In genomic region chr2:56285224-56285623, GRCh38 we compare ENCODE assay signal across 20 cellular contexts.
DNase-seq lines count a peak whose midpoint lies in the region; ATAC-seq, FAIRE-seq and TF ChIP-seq lines count a peak whose summit lies in the region.
"Had no signal": no experiment of that assay in that cellular context is flagged by ENCODE, and none has a peak within 500 bp of the region (broad histone marks: within the 10 kb centered on the region; RNA-seq: fewer than 3 reads in every experiment).

No MANE protein-coding gene starts in this region.

- H3K27ac ChIP-seq in kidney (ENCODE audit: low read depth in 2 of 2, low read length in 2 of 2), result no peak overlapping the region
- H3K27ac ChIP-seq: GM23248 had no signal

- no peak overlapping the region for H3K4me3 Mint-ChIP-seq in WTC11
- no peak overlapping the region for H3K4me3 Mint-ChIP-seq in activated naive CD8-positive, alpha-beta T cell treated with anti-CD3 and anti-CD28 coated beads, Interleukin-2, amount 50 U/mL, for 24 hours
- H3K4me3 Mint-ChIP-seq: CD4-positive, alpha-beta memory T cell had no signal

- H3K4me1 Mint-ChIP-seq in WTC11, result no peaks in the 10 kb centered on the region
- H3K4me1 Mint-ChIP-seq in activated naive CD8-positive, alpha-beta T cell treated with anti-CD3 and anti-CD28 coated beads, Interleukin-2, amount 50 U/mL, for 24 hours, result no peaks in the 10 kb centered on the region
- H3K4me1 Mint-ChIP-seq: CD4-positive, alpha-beta memory T cell had no signal

- H3K9ac ChIP-seq in kidney (ENCODE audit: low read length in 2 of 2), result no peak overlapping the region
- H3K9ac ChIP-seq: GM23248 had no signal

- H3K4me3 ChIP-seq in kidney (ENCODE audit: low read length in 2 of 2), result no peak overlapping the region
- H3K4me3 ChIP-seq: GM12878, GM23248 had no signal

- H3K27me3 Mint-ChIP-seq in WTC11 (ENCODE audit: low read depth), result no peaks in the 10 kb centered on the region
- H3K27me3 Mint-ChIP-seq in activated naive CD8-positive, alpha-beta T cell treated with anti-CD3 and anti-CD28 coated beads, Interleukin-2, amount 50 U/mL, for 24 hours, result peaks cover 1% of the 10 kb centered on the region
- H3K27me3 Mint-ChIP-seq: CD4-positive, alpha-beta memory T cell had no signal

- H3K4me1 ChIP-seq in kidney (ENCODE audit: control insufficient read depth in 1 of 2, insufficient read depth in 1 of 2, low read depth in 1 of 2, low read length in 2 of 2), result no peaks in the 10 kb centered on the region

- no peak overlapping the region for H3K27ac Mint-ChIP-seq in WTC11
- H3K27ac Mint-ChIP-seq in activated naive CD8-positive, alpha-beta T cell treated with anti-CD3 and anti-CD28 coated beads, Interleukin-2, amount 50 U/mL, for 24 hours, result no peak overlapping the region
- H3K27ac Mint-ChIP-seq: CD4-positive, alpha-beta memory T cell had no signal

- DNase-seq in WTC11 (ENCODE audit: low spot score) (no peak), kidney (no peak), omental fat pad (ENCODE audit: low spot score) (no peak)
- no peak for DNase-seq in activated T-cell treated with anti-CD3 and anti-CD28 coated beads, Interleukin-2, amount 50 U/mL, for 1 hour
- DNase-seq in activated naive CD8-positive, alpha-beta T cell treated with anti-CD3 and anti-CD28 coated beads, Interleukin-2, amount 50 U/mL, for 24 hours, result no peak
- DNase-seq: 8988T; C1 segment of cervical spinal cord; Calu3; CD4-positive, alpha-beta memory T cell; COR-L47; DND-41; GDM1; GM23248; H7; HCEC 1CT had no signal

- peak; percentile 96 for FAIRE-seq in G401.6 (lab: Jason Lieb, UNC)
- FAIRE-seq in kidney (lab: Jason Lieb, UNC), result peak; percentile 98
- FAIRE-seq: GM12878, GM19239, H1 had no signal

- no peaks in the 10 kb centered on the region for H3K36me3 Mint-ChIP-seq in WTC11
- H3K36me3 Mint-ChIP-seq in activated naive CD8-positive, alpha-beta T cell treated with anti-CD3 and anti-CD28 coated beads, Interleukin-2, amount 50 U/mL, for 24 hours (ENCODE audit: low read depth), result no peaks in the 10 kb centered on the region
- H3K36me3 Mint-ChIP-seq: CD4-positive, alpha-beta memory T cell had no signal

- TF ChIP-seq CTCF in WTC11 (IDR thresholded peaks at IDR 0.05) (no peak), kidney (IDR thresholded peaks at IDR 0.05; ENCODE audit: borderline replicate concordance, extremely low read depth, insufficient read depth) (no peak), omental fat pad (IDR thresholded peaks at IDR 0.05) (no peak)

- CTCF ChIA-PET in WTC11 (lab: Charles Lee), result no interaction called here

- ATAC-seq in WTC11 (no peak), omental fat pad (ENCODE audit: low FRiP score) (no peak), HG03280 (IDR thresholded peaks at IDR 0.05; ENCODE audit: unreplicated experiment) (no peak)
- no peak for ATAC-seq in activated naive CD8-positive, alpha-beta T cell treated with anti-CD3 and anti-CD28 coated beads, Interleukin-2, amount 50 U/mL, for 24 hours
- ATAC-seq: GM12878 had no signal

- POLR2A ChIA-PET in WTC11 (lab: Charles Lee), result no interaction called here

- no peaks in the 10 kb centered on the region for H3K36me3 ChIP-seq in kidney (ENCODE audit: control insufficient read depth in 1 of 2, insufficient read depth in 2 of 2, low read length in 2 of 2)

- no peaks in the 10 kb centered on the region for H3K9me3 ChIP-seq in kidney (ENCODE audit: control insufficient read depth in 1 of 2, low read length in 2 of 2)

- peaks cover 4% of the 10 kb centered on the region; the same call in 1 of the 2 replicates for H3K9me3 Mint-ChIP-seq in WTC11
- peaks cover 15% of the 10 kb centered on the region for H3K9me3 Mint-ChIP-seq in activated naive CD8-positive, alpha-beta T cell treated with anti-CD3 and anti-CD28 coated beads, Interleukin-2, amount 50 U/mL, for 24 hours

- intact Hi-C loops in kidney (cut with DNase I), result no loop called here

TF ChIP-seq in WTC11, 78 proteins besides CTCF, POLR2A, EP300 and RAD21:
- TF ChIP-seq ZBTB21 (CRISPR knock-in tag; IDR thresholded peaks at IDR 0.05; ENCODE audit: borderline replicate concordance) (no peak), HMGA2 (CRISPR knock-in tag; IDR thresholded peaks at IDR 0.05) (peak; percentile 95)
